Comparison of ENCODE assay signal across 9 cellular contexts in the genomic region with DNA sequence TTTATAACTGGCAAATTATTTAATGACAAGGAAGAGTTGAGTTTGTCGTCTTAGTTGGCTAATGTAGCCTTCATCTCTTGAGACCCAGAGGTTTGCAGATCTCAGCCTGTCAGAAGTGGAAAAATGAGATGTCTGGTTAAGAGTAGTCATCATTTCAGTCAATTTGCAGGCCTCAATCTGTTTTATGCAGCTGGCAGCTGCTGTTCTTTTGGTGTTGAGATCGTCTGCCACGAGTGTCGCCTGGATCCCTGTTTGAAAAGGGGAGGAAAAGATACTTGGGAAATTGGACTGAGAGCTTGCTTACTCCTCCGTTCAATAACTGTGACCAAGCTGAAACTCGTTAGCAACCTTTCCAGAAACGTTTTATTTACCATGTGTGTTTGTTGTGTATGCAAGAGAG. TPM values are rescaled to one million over a fixed set of nuclear protein-coding genes. Genes with fewer than 3 reads are reported as not detected.
DNase-seq lines count a peak whose midpoint lies in the region; ATAC-seq and TF ChIP-seq lines count a peak whose summit lies in the region.
"Had no signal": no experiment of that assay in that cellular context is flagged by ENCODE, and none has a peak within 500 bp of the region (broad histone marks: within the 10 kb centered on the region; RNA-seq: fewer than 3 reads in every experiment).

No MANE protein-coding gene starts in this region.

- H3K27me3 ChIP-seq in heart right ventricle, result peaks cover 0 to 25% (median 0%) of the 10 kb centered on the region in 7 donors
- no peaks in the 10 kb centered on the region for H3K27me3 ChIP-seq in body of pancreas
- H3K27me3 ChIP-seq in mesenchymal stem cell (ENCODE audit: control insufficient read depth in 1 of 2, insufficient read depth in 1 of 2, low read length in 2 of 2), result no peaks in the 10 kb centered on the region
- H3K27me3 ChIP-seq in uterus, result no peaks in the 10 kb centered on the region

- no peak overlapping the region for H3K23ac ChIP-seq in mesenchymal stem cell (ENCODE audit: low read length in 2 of 2)

- H3K9ac ChIP-seq in mesenchymal stem cell (ENCODE audit: low read length), result peak overlapping the region; percentile 99

- peak overlapping the region in 1 of 2 experiments; percentile 48 for H3K18ac ChIP-seq in mesenchymal stem cell (ENCODE audit: low read depth in 1 of 2, low read length in 2 of 2)

- DNase-seq in heart right ventricle (peak in 1 of 2 donors; percentile 15), Right ventricle myocardium superior (no peak), body of pancreas (no peak), mesenchymal stem cell (peak; percentile 47), uterus (no peak), OCI-M1 (lab: John Stamatoyannopoulos, UW) (no peak), COR-L47 (lab: John Stamatoyannopoulos, UW) (no peak)
- DNase-seq: DND-41 had no signal

- H3K4me1 ChIP-seq in heart right ventricle (peaks cover 10 to 70% (median 49%) of the 10 kb centered on the region in 9 donors), body of pancreas (peaks cover 47% of the 10 kb centered on the region), mesenchymal stem cell (ENCODE audit: control insufficient read depth, insufficient read depth, low read depth, low read length) (peaks cover 10% of the 10 kb centered on the region), uterus (no peaks in the 10 kb centered on the region)

- H3K14ac ChIP-seq in mesenchymal stem cell (ENCODE audit: low read length in 2 of 2), result no peak overlapping the region

- no peak overlapping the region for H4K91ac ChIP-seq in mesenchymal stem cell (ENCODE audit: low read length)

- peak overlapping the region; percentile 93 to 100 (median 98) for H3K27ac ChIP-seq in heart right ventricle
- H3K27ac ChIP-seq in body of pancreas, result peak overlapping the region in 3 of 4 donors; percentile 82 to 88 (median 84)
- peak overlapping the region; percentile 43 for H3K27ac ChIP-seq in mesenchymal stem cell (ENCODE audit: low read length, poor library complexity, severe bottlenecking)
- H3K27ac ChIP-seq in uterus, result peak overlapping the region; percentile 96 to 97

- no peaks in the 10 kb centered on the region for H3K36me3 ChIP-seq in heart right ventricle
- H3K36me3 ChIP-seq in body of pancreas (replicated peaks in 1 of 2; ENCODE audit: insufficient read depth in 1 of 2, low read depth in 2 of 2), result no peaks in the 10 kb centered on the region
- H3K36me3 ChIP-seq in mesenchymal stem cell (ENCODE audit: control insufficient read depth in 1 of 2, insufficient read depth in 2 of 2, low read depth in 1 of 2, low read length in 2 of 2), result no peaks in the 10 kb centered on the region
- no peaks in the 10 kb centered on the region for H3K36me3 ChIP-seq in uterus

- H2BK12ac ChIP-seq in mesenchymal stem cell (ENCODE audit: low read length in 2 of 2), result no peak overlapping the region

- H3K79me1 ChIP-seq in mesenchymal stem cell (replicated peaks; ENCODE audit: low read length, poor library complexity, severe bottlenecking), result peaks cover 4% of the 10 kb centered on the region

- H2BK5ac ChIP-seq in mesenchymal stem cell (ENCODE audit: low read depth, low read length, poor library complexity, severe bottlenecking), result no peak overlapping the region

- H3K9me3 ChIP-seq in heart right ventricle (no peaks in the 10 kb centered on the region), body of pancreas (no peaks in the 10 kb centered on the region), mesenchymal stem cell (ENCODE audit: control insufficient read depth, low read length) (no peaks in the 10 kb centered on the region), uterus (no peaks in the 10 kb centered on the region)

- no peak overlapping the region for H2AFZ ChIP-seq in mesenchymal stem cell (ENCODE audit: low read depth, low read length)

- no peak overlapping the region for H4K8ac ChIP-seq in mesenchymal stem cell (ENCODE audit: low read length)

- TF ChIP-seq POLR2A in body of pancreas (IDR thresholded peaks at IDR 0.05) (no peak), uterus (IDR thresholded peaks at IDR 0.05) (no peak)

- H3K4me2 ChIP-seq in mesenchymal stem cell (ENCODE audit: low read length, poor library complexity, severe bottlenecking), result peak overlapping the region; percentile 55

- H2BK15ac ChIP-seq in mesenchymal stem cell (ENCODE audit: low read depth, poor library complexity, severe bottlenecking), result no peak overlapping the region

- ATAC-seq in heart right ventricle, result no peak
- ATAC-seq in Right ventricle myocardium superior (ENCODE audit: poor library complexity), result no peak
- ATAC-seq in body of pancreas, result no peak
- no peak for ATAC-seq in GM19324 (IDR thresholded peaks at IDR 0.05; ENCODE audit: low FRiP score, unreplicated experiment)

- H3K4me3 ChIP-seq in heart right ventricle, result peak overlapping the region; percentile 75 to 90 (median 86)
- H3K4me3 ChIP-seq in body of pancreas, result no peak overlapping the region
- H3K4me3 ChIP-seq in mesenchymal stem cell (ENCODE audit: insufficient read depth in 1 of 2, low read depth in 1 of 2, low read length in 2 of 2), result peak overlapping the region in 1 of 2 experiments; percentile 95
- peak overlapping the region; percentile 85 to 87 for H3K4me3 ChIP-seq in uterus

- no peak overlapping the region for H2BK120ac ChIP-seq in mesenchymal stem cell (ENCODE audit: low read depth, low read length)

- WGBS in heart right ventricle, 2 donors, result 9 to 19% methylated on average over 7 of the region's 7 CpGs
- WGBS in body of pancreas, 2 donors, result 72 to 78% methylated on average over 7 of the region's 7 CpGs
- 9% methylated on average over 5 of the region's 7 CpGs for WGBS in mesenchymal stem cell

- H2AK5ac ChIP-seq in mesenchymal stem cell (ENCODE audit: low read length, severe bottlenecking), result no peak overlapping the region

- intact Hi-C loops in heart right ventricle (cut with DNase I), result loop anchor here (2.0 to 10.0 kb wide), 13 partner anchors 39 to 145 kb away; no protein-coding TSS in a partner anchor
- intact Hi-C loops in Right ventricle myocardium superior (cut with DNase I), result loop anchor here (5.0 to 10.0 kb wide), 4 partner anchors 53 to 139 kb away; no protein-coding TSS in a partner anchor
- intact Hi-C loops in body of pancreas (cut with DNase I), result no loop called here
- intact Hi-C loops in uterus (cut with DNase I; ENCODE audit: low total_unique reads), result no loop called here

- no peak for TF ChIP-seq CTCF in heart right ventricle (IDR thresholded peaks at IDR 0.05)
- no peak for TF ChIP-seq CTCF in body of pancreas (IDR thresholded peaks at IDR 0.05)
- no peak for TF ChIP-seq CTCF in uterus (IDR thresholded peaks at IDR 0.05)

- H3K4ac ChIP-seq in mesenchymal stem cell (ENCODE audit: low read depth in 1 of 2, low read length in 2 of 2), result no peak overlapping the region

RNA-seq across cellular contexts. Expression of a gene that starts 2.3 kb away (rescaled TPM):
- total RNA-seq in heart right ventricle (100 to 1,000 TPM in 9 of 10 donors, 10 to 100 TPM in 1; 85.7 to 293 (median 192) TPM), Right ventricle myocardium superior (122 TPM), body of pancreas (10 to 100 TPM; 25.9 to 26.4 TPM), uterus (100 to 1,000 TPM in 1 of 4 donors, 10 to 100 TPM in 3; 56.9 to 108 (median 68.7) TPM)
- 100 to 1,000 TPM in 1 of 2 donors, 10 to 100 TPM in 1; 33.4 to 151 TPM for polyA plus RNA-seq in heart right ventricle
- polyA plus RNA-seq in mesenchymal stem cell (2013, experiment 1 of 2), result 17.0 TPM
- 17.5 TPM for polyA plus RNA-seq in mesenchymal stem cell (2013, experiment 2 of 2)

Comparison
In these comparisons a context has a peak if more than half of its experiments do, and no peak if none do; other contexts are left out.
1. H3K27ac ChIP-seq: peak in every context shown above with its lines; median percentile 98 in heart right ventricle; 96 in uterus; 84 in body of pancreas; 43 in mesenchymal stem cell.
2. H3K4me3 ChIP-seq: peak in heart right ventricle (10 of 10) and uterus (2 of 2); none in body of pancreas (0 of 2).
3. intact Hi-C loops: an anchor here in heart right ventricle (2.0 to 10.0 kb wide) and Right ventricle myocardium superior (5.0 to 10.0 kb wide); none called in body of pancreas and uterus.